Comparison of ENCODE assay signal across 23 cellular contexts in genomic region chr2:74881626-74882298, GRCh38.
"Had no signal": no experiment of that assay in that cellular context is flagged by ENCODE, and none has a peak within 500 bp of the region (broad histone marks: within the 10 kb centered on the region; RNA-seq: fewer than 3 reads in every experiment).

No MANE protein-coding gene starts in this region.

- H3K27ac ChIP-seq: coronary artery, esophagus squamous epithelium, heart right ventricle, left ventricle myocardium inferior, lower lobe of right lung, parathyroid adenoma, sigmoid colon, stomach, thyroid gland had no signal

- H3K27me3 Mint-ChIP-seq: progenitor cell of endocrine pancreas, type B pancreatic cell had no signal

- H3K9me3 Mint-ChIP-seq: natural killer cell; stimulated activated effector memory CD8-positive, alpha-beta T cell treated with anti-CD3 and anti-CD28 coated beads, Interleukin-12 subunit alpha, Interleukin-12 subunit beta, amount 100 ng/mL, for 72 hours; type B pancreatic cell had no signal

- H3K27me3 ChIP-seq: esophagus squamous epithelium, heart right ventricle, sigmoid colon, stomach, thyroid gland had no signal

- H3K4me1 ChIP-seq: esophagus squamous epithelium, heart right ventricle, left ventricle myocardium inferior, lower lobe of right lung, parathyroid adenoma, sigmoid colon, stomach, thyroid gland had no signal

- H3K4me3 Mint-ChIP-seq: natural killer cell; stimulated activated effector memory CD8-positive, alpha-beta T cell treated with anti-CD3 and anti-CD28 coated beads, Interleukin-12 subunit alpha, Interleukin-12 subunit beta, amount 100 ng/mL, for 72 hours; type B pancreatic cell had no signal

- H3K9ac ChIP-seq: parathyroid adenoma had no signal

- DNase-seq: dermis blood vessel endothelial cell; effector memory CD4-positive, alpha-beta T cell; erythroblast; esophagus squamous epithelium; foreskin melanocyte; glutamatergic neuron; heart right ventricle; hippocampal formation; left cardiac atrium; left ventricle myocardium inferior; lower lobe of right lung; natural killer cell; sigmoid colon; stimulated activated CD4-positive, alpha-beta T cell treated with anti-CD3 and anti-CD28 coated beads, Interleukin-2, amount 100 ng/mL, for 24 hours; stimulated activated CD4-positive, alpha-beta T cell treated with anti-CD3 and anti-CD28 coated beads, Interleukin-4, amount 100 ng/mL, for 24 hours; stimulated activated naive CD4-positive, alpha-beta T cell treated with Interleukin-2 at 50 U/mL for 16 hours; stomach; thyroid gland had no signal

- H3K27ac Mint-ChIP-seq: natural killer cell; stimulated activated effector memory CD8-positive, alpha-beta T cell treated with anti-CD3 and anti-CD28 coated beads, Interleukin-12 subunit alpha, Interleukin-12 subunit beta, amount 100 ng/mL, for 72 hours; type B pancreatic cell had no signal

- H3K36me3 Mint-ChIP-seq: natural killer cell had no signal

- H2AFZ ChIP-seq: parathyroid adenoma had no signal

- H3K9me3 ChIP-seq: esophagus squamous epithelium, heart right ventricle, left ventricle myocardium inferior, lower lobe of right lung, sigmoid colon, stomach, thyroid gland had no signal

- H3K79me2 ChIP-seq: parathyroid adenoma had no signal

- H3K4me3 ChIP-seq: coronary artery, esophagus squamous epithelium, heart right ventricle, left ventricle myocardium inferior, lower lobe of right lung, sigmoid colon, stomach, thyroid gland had no signal

- ATAC-seq: left cardiac atrium; lower lobe of right lung; natural killer cell; stimulated activated effector memory CD8-positive, alpha-beta T cell treated with anti-CD3 and anti-CD28 coated beads, Interleukin-12 subunit alpha, Interleukin-12 subunit beta, amount 100 ng/mL, for 72 hours had no signal
